ENCODE assay signal across 37 cellular contexts in the genomic region with DNA sequence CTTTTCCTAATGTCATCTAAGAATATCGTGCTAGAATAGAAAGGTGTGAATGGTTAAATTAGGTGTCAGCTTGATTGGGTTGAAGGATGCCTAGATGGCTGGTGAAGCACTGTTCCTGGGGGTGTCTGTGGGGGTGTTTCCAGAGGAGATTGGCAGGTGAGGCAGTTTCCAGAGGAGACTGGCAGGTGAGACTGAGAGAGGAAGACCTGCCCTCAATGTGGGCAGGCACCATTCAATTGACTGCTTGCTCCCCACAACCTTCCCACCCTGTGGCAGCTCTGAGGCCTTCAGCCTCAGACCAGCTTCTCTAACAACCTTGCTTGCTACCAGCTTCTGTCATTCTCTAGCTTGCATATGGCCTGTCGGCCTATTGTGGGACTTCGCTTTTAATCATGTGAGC. TPM values are rescaled to one million over a fixed set of nuclear protein-coding genes. Genes with fewer than 3 reads are reported as not detected.
"Had no signal": no experiment of that assay in that cellular context is flagged by ENCODE, and none has a peak within 500 bp of the region (broad histone marks: within the 10 kb centered on the region; RNA-seq: fewer than 3 reads in every experiment).

No MANE protein-coding gene starts in this region.

- H3K36me3 ChIP-seq: left lung, lower lobe of right lung, neural progenitor cell, neutrophil, right atrium auricular region, right lobe of liver, tibial nerve, uterus had no signal

- DNase-seq: kidney glomerular epithelial cell; left cardiac atrium; left lung; lower lobe of right lung; mammary epithelial cell; mesenchymal stem cell; naive thymus-derived CD8-positive, alpha-beta T cell; nephron progenitor cell; occipital lobe; psoas muscle; right lobe of liver; stimulated activated CD4-positive, alpha-beta T cell treated with anti-CD3 and anti-CD28 coated beads, Interleukin-1b, Interleukin-23, amount 100 ng/mL, for 48 hours; stimulated activated CD4-positive, alpha-beta T cell treated with anti-CD3 and anti-CD28 coated beads, Interleukin-2, amount 100 ng/mL, for 48 hours; stimulated activated CD4-positive, alpha-beta T cell treated with anti-CD3 and anti-CD28 coated beads, Interleukin-4, amount 100 ng/mL, for 4 hours; stimulated activated CD8-positive, alpha-beta memory T cell treated with anti-CD3 and anti-CD28 coated beads, Interleukin-4, amount 100 ng/mL, for 48 hours; stimulated activated naive CD4-positive, alpha-beta T cell treated with Interleukin-2 at 50 U/mL for 16 hours; stimulated activated naive CD8-positive, alpha-beta T cell treated with anti-CD3 and anti-CD28 coated beads, Interleukin-15, amount 100 ng/mL, for 72 hours; substantia nigra; uterus had no signal

- H3K36me3 Mint-ChIP-seq: naive thymus-derived CD8-positive, alpha-beta T cell; neural progenitor cell; stimulated activated memory B cell treated with anti-CD40 and anti-IgM and Interleukin-4, amounts not matched to agents 10 μg/mL and 1 μg/mL and 100 μg/mL, for 72 hours; type B pancreatic cell had no signal

- H3K27me3 ChIP-seq: left lung, neural progenitor cell, neutrophil, right atrium auricular region, right lobe of liver, tibial nerve, uterus had no signal

- H3K9me3 ChIP-seq: left lung, lower lobe of right lung, neutrophil, psoas muscle, right atrium auricular region, right lobe of liver, tibial nerve, uterus had no signal

- H3K9me3 Mint-ChIP-seq: naive thymus-derived CD8-positive, alpha-beta T cell; nephron progenitor cell; neural progenitor cell; stimulated activated memory B cell treated with anti-CD40 and anti-IgM and Interleukin-4, amounts not matched to agents 10 μg/mL and 1 μg/mL and 100 μg/mL, for 72 hours; stimulated activated naive CD8-positive, alpha-beta T cell treated with anti-CD3 and anti-CD28 coated beads, Interleukin-15, amount 100 ng/mL, for 72 hours; type B pancreatic cell had no signal

- H3K27ac Mint-ChIP-seq: naive thymus-derived CD8-positive, alpha-beta T cell; nephron progenitor cell; neural progenitor cell; stimulated activated memory B cell treated with anti-CD40 and anti-IgM and Interleukin-4, amounts not matched to agents 10 μg/mL and 1 μg/mL and 100 μg/mL, for 72 hours; stimulated activated naive CD8-positive, alpha-beta T cell treated with anti-CD3 and anti-CD28 coated beads, Interleukin-15, amount 100 ng/mL, for 72 hours; type B pancreatic cell had no signal

- H3K27ac ChIP-seq: left lung, lower lobe of right lung, neural progenitor cell, neutrophil, parathyroid adenoma, psoas muscle, right atrium auricular region, right lobe of liver, tibial nerve, uterus had no signal

- ATAC-seq: left cardiac atrium; left lung; lower lobe of right lung; naive thymus-derived CD8-positive, alpha-beta T cell; psoas muscle; right lobe of liver; stimulated activated memory B cell treated with anti-CD40 and anti-IgM and Interleukin-4, amounts not matched to agents 10 μg/mL and 1 μg/mL and 100 μg/mL, for 72 hours; stimulated activated naive CD8-positive, alpha-beta T cell treated with anti-CD3 and anti-CD28 coated beads, Interleukin-15, amount 100 ng/mL, for 72 hours had no signal

- H3K4me1 Mint-ChIP-seq: nephron progenitor cell; neural progenitor cell; stimulated activated memory B cell treated with anti-CD40 and anti-IgM and Interleukin-4, amounts not matched to agents 10 μg/mL and 1 μg/mL and 100 μg/mL, for 72 hours; stimulated activated naive CD8-positive, alpha-beta T cell treated with anti-CD3 and anti-CD28 coated beads, Interleukin-15, amount 100 ng/mL, for 72 hours had no signal

- H3K4me3 ChIP-seq: left lung, lower lobe of right lung, neural progenitor cell, psoas muscle, right atrium auricular region, right lobe of liver, smooth muscle cell, tibial nerve, uterus had no signal

- H3K4me1 ChIP-seq: lower lobe of right lung, neural progenitor cell, psoas muscle, right atrium auricular region, right lobe of liver, tibial nerve, uterus had no signal

- H3K27me3 Mint-ChIP-seq: stimulated activated naive CD8-positive, alpha-beta T cell treated with anti-CD3 and anti-CD28 coated beads, Interleukin-15, amount 100 ng/mL, for 72 hours; type B pancreatic cell had no signal

- H3K9ac ChIP-seq: neural progenitor cell, parathyroid adenoma had no signal

- H3K4me3 Mint-ChIP-seq: naive thymus-derived CD8-positive, alpha-beta T cell; nephron progenitor cell; neural progenitor cell; stimulated activated memory B cell treated with anti-CD40 and anti-IgM and Interleukin-4, amounts not matched to agents 10 μg/mL and 1 μg/mL and 100 μg/mL, for 72 hours; stimulated activated naive CD8-positive, alpha-beta T cell treated with anti-CD3 and anti-CD28 coated beads, Interleukin-15, amount 100 ng/mL, for 72 hours; type B pancreatic cell had no signal

RNA-seq across cellular contexts. Expression of gene RNASE9, which starts 9.2 kb away (rescaled TPM):
- total RNA-seq: left cardiac atrium; left lung; liver; lower lobe of right lung; mammary epithelial cell; mucosa of gallbladder; naive thymus-derived CD8-positive, alpha-beta T cell; occipital lobe; osteocyte; posterior vena cava; psoas muscle; renal cortical epithelial cell; right atrium auricular region; right lobe of liver; skeletal muscle tissue; smooth muscle cell; temporal lobe; tibial nerve; ureter; uterus had no signal
- polyA plus RNA-seq: keratinocyte; liver; mammary epithelial cell; naive thymus-derived CD8-positive, alpha-beta T cell; psoas muscle; smooth muscle cell had no signal

RNA-seq across cellular contexts. Expression of gene RNASE11, which starts 36.2 kb away (rescaled TPM):
- total RNA-seq: left cardiac atrium; left lung; liver; lower lobe of right lung; mammary epithelial cell; mucosa of gallbladder; naive thymus-derived CD8-positive, alpha-beta T cell; occipital lobe; osteocyte; posterior vena cava; psoas muscle; renal cortical epithelial cell; right atrium auricular region; right lobe of liver; skeletal muscle tissue; smooth muscle cell; temporal lobe; tibial nerve; ureter; uterus had no signal
- polyA plus RNA-seq: keratinocyte; liver; mammary epithelial cell; naive thymus-derived CD8-positive, alpha-beta T cell; psoas muscle; smooth muscle cell had no signal

RNA-seq across cellular contexts. Expression of gene RNASE12, which starts 39.6 kb away (rescaled TPM):
- total RNA-seq: left cardiac atrium; left lung; liver; lower lobe of right lung; mammary epithelial cell; mucosa of gallbladder; naive thymus-derived CD8-positive, alpha-beta T cell; occipital lobe; osteocyte; posterior vena cava; psoas muscle; renal cortical epithelial cell; right atrium auricular region; right lobe of liver; skeletal muscle tissue; smooth muscle cell; temporal lobe; tibial nerve; ureter; uterus had no signal
- polyA plus RNA-seq: keratinocyte; liver; mammary epithelial cell; naive thymus-derived CD8-positive, alpha-beta T cell; psoas muscle; smooth muscle cell; thymus had no signal

RNA-seq across cellular contexts. Expression of gene RNASE10, which starts 46.3 kb away (rescaled TPM):
- total RNA-seq: occipital lobe, renal cortical epithelial cell, right atrium auricular region, skeletal muscle tissue, smooth muscle cell, temporal lobe had no signal
- polyA plus RNA-seq: keratinocyte, liver, mammary epithelial cell had no signal
